11 cellular contexts compared by ENCODE assay signal in the genomic region with DNA sequence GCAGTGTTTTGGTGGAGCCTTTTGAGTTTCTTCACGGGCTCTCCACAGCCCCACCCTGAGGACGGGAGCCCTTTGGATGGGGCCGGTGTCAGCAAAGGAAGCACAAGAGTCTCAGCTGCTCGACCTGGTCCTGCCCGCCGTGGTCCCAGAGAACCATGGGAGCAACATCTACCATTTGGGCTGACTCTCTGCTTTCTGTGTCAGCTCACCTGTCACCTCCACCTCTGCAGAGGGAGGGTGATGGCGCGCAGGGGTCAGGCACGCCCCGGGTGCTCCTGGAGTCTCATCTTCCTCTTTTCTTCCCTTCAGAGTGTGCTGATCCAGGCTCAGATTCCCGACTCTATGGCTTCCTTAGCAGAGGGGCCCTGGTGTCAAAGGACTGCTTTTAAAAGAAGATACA.
A peak's percentile ranks its signal among the peaks of the same experiment; 100 is the strongest.
DNase-seq lines count a peak whose midpoint lies in the region; ATAC-seq and TF ChIP-seq lines count a peak whose summit lies in the region.
"Had no signal": no experiment of that assay in that cellular context is flagged by ENCODE, and none has a peak within 500 bp of the region (broad histone marks: within the 10 kb centered on the region; RNA-seq: fewer than 3 reads in every experiment).

No MANE protein-coding gene starts in this region.

- TF ChIP-seq POLR2A in transverse colon (IDR thresholded peaks at IDR 0.05), result no peak

- H3K4me3 Mint-ChIP-seq in activated T-cell treated with anti-CD3 and anti-CD28 coated beads, Interleukin-2, amount 50 U/mL, for 72 hours, result peak overlapping the region in 1 of 2 donors; percentile 29

- ATAC-seq in activated T-cell treated with anti-CD3 and anti-CD28 coated beads, Interleukin-2, amount 50 U/mL, for 72 hours (replicated peaks in 1 of 2), result no peak
- no peak for ATAC-seq in lung (ENCODE audit: insufficient read depth, low FRiP score)
- ATAC-seq in GM21447 (IDR thresholded peaks at IDR 0.05; ENCODE audit: unreplicated experiment), result no peak

- TF ChIP-seq CTCF in ascending aorta (IDR thresholded peaks at IDR 0.05) (no peak), lung (IDR thresholded peaks at IDR 0.05; ENCODE audit: control extremely low read depth, extremely low read depth) (no peak), transverse colon (IDR thresholded peaks at IDR 0.05) (no peak)

- H3K4me3 ChIP-seq in ascending aorta, result no peak overlapping the region
- H3K4me3 ChIP-seq in lung, result no peak overlapping the region
- H3K4me3 ChIP-seq in transverse colon, result no peak overlapping the region
- H3K4me3 ChIP-seq: dorsolateral prefrontal cortex had no signal

- 46 to 63% methylated on average over 11 of the region's 11 CpGs for WGBS in lung, 2 donors
- WGBS in transverse colon (ENCODE audit: low coverage in 1 of 2), 2 donors, result 20 to 83% methylated on average over 1 to 11 of the region's 11 CpGs

- H3K27me3 ChIP-seq in ascending aorta, result no peaks in the 10 kb centered on the region
- H3K27me3 ChIP-seq in lung (ENCODE audit: control insufficient read depth, insufficient read depth), result no peaks in the 10 kb centered on the region
- no peaks in the 10 kb centered on the region for H3K27me3 ChIP-seq in transverse colon
- H3K27me3 ChIP-seq: dorsolateral prefrontal cortex had no signal

- H3K27ac ChIP-seq in ascending aorta (peak overlapping the region; percentile 6 to 27), lung (ENCODE audit: low read depth in 1 of 2, low read length in 1 of 2) (peak overlapping the region; percentile 17 to 55), transverse colon (peak overlapping the region; percentile 62 to 78 (median 70))

- H3K4me1 Mint-ChIP-seq in activated T-cell treated with anti-CD3 and anti-CD28 coated beads, Interleukin-2, amount 50 U/mL, for 72 hours (ENCODE audit: low read depth), result peaks cover 45% of the 10 kb centered on the region

- H3K9me3 ChIP-seq in ascending aorta (no peaks in the 10 kb centered on the region), lung (ENCODE audit: control insufficient read depth in 2 of 2, insufficient read depth in 1 of 2, low read length in 1 of 2) (no peaks in the 10 kb centered on the region), transverse colon (no peaks in the 10 kb centered on the region)

- H3K27me3 Mint-ChIP-seq in activated T-cell treated with anti-CD3 and anti-CD28 coated beads, Interleukin-2, amount 50 U/mL, for 72 hours (ENCODE audit: low read depth), result no peaks in the 10 kb centered on the region

- no peaks in the 10 kb centered on the region for H3K9me3 Mint-ChIP-seq in activated T-cell treated with anti-CD3 and anti-CD28 coated beads, Interleukin-2, amount 50 U/mL, for 72 hours

- intact Hi-C loops in ascending aorta (cut with DNase I), result no loop called here
- intact Hi-C loops in transverse colon (cut with DNase I; ENCODE audit: low total_unique reads), result no loop called here

- H3K36me3 Mint-ChIP-seq in activated T-cell treated with anti-CD3 and anti-CD28 coated beads, Interleukin-2, amount 50 U/mL, for 72 hours (ENCODE audit: insufficient read depth in 2 of 2), result peaks cover 0 to 11% of the 10 kb centered on the region in 2 donors

- no peak for TF ChIP-seq EP300 in transverse colon (IDR thresholded peaks at IDR 0.05; ENCODE audit: low read depth)

- H3K4me1 ChIP-seq in ascending aorta (no peaks in the 10 kb centered on the region), lung (ENCODE audit: control insufficient read depth in 2 of 2, insufficient read depth in 2 of 2, low read length in 2 of 2) (peaks cover 0 to 9% of the 10 kb centered on the region in 2 donors), transverse colon (peaks cover 0 to 10% (median 1%) of the 10 kb centered on the region in 4 donors)

- H3K36me3 ChIP-seq in ascending aorta (no peaks in the 10 kb centered on the region), lung (ENCODE audit: control insufficient read depth in 2 of 2, insufficient read depth in 2 of 2, low read length in 2 of 2) (peaks cover 0 to 2% of the 10 kb centered on the region in 2 donors), transverse colon (no peaks in the 10 kb centered on the region)

- no peak for DNase-seq in activated T-cell treated with anti-CD3 and anti-CD28 coated beads, Interleukin-2, amount 50 U/mL, for 72 hours
- no peak for DNase-seq in activated T-cell treated with anti-CD3 and anti-CD28 coated beads, Interleukin-2, amount 50 U/mL, for 48 hours
- no peak for DNase-seq in ascending aorta (ENCODE audit: low spot score in 2 of 2)
- DNase-seq in lung (ENCODE audit: low spot score), result no peak
- no peak for DNase-seq in transverse colon
- no peak for DNase-seq in stimulated activated CD4-positive, alpha-beta T cell treated with anti-CD3 and anti-CD28 coated beads, Interleukin-4, amount 100 ng/mL, for 24 hours
- DNase-seq in NCI-H2171 (lab: John Stamatoyannopoulos, UW), result no peak
- DNase-seq: dorsolateral prefrontal cortex, NCI-H1436 treated with DMSO at 0.1 percent for 48 hours, SHP77 treated with DMSO at 0.1 percent for 48 hours had no signal

- in situ Hi-C loops in transverse colon (cut with MboI; ENCODE audit: low pct_ligation_motif_present in 1 of 4, low pct_unique_long_range_greater_than_20kb in 1 of 4, low sequenced_read_pairs in 3 of 4), result no loop called here

- peak overlapping the region; percentile 84 for H3K27ac Mint-ChIP-seq in activated T-cell treated with anti-CD3 and anti-CD28 coated beads, Interleukin-2, amount 50 U/mL, for 72 hours

Comparison
In these comparisons a context has a peak if more than half of its experiments do, and no peak if none do; other contexts are left out.
1. H3K27ac ChIP-seq: peak in every context shown above with its lines; median percentile 70 in transverse colon; 36 in lung; 16 in ascending aorta.